Comparison of ENCODE assay signal across 22 cellular contexts in genomic region chr2:122929347-122929746, GRCh38.
A peak's percentile ranks its signal among the peaks of the same experiment; 100 is the strongest.
DNase-seq lines count a peak whose midpoint lies in the region; ATAC-seq, FAIRE-seq and TF ChIP-seq lines count a peak whose summit lies in the region.
"Had no signal": no experiment of that assay in that cellular context is flagged by ENCODE, and none has a peak within 500 bp of the region (broad histone marks: within the 10 kb centered on the region; RNA-seq: fewer than 3 reads in every experiment).

No MANE protein-coding gene starts in this region.

- BruUV-seq in HepG2 (replicated peaks; lab: Mats Ljungman, UMichigan) = no TSS peak

- TF ChIP-seq CTCF in liver (IDR thresholded peaks at IDR 0.05; ENCODE audit: low read depth, low read length, missing input control) = no peak
- TF ChIP-seq CTCF in HepG2 (CRISPR knock-in tag; IDR thresholded peaks at IDR 0.05) = no peak
- TF ChIP-seq CTCF in osteoblast (IDR thresholded peaks at IDR 0.05; ENCODE audit: extremely low read depth, low read depth, low read length) = no peak

- H3K9me3 ChIP-seq in liver (ENCODE audit: control insufficient read depth in 4 of 4, low read length in 3 of 4) = peaks cover 0 to 13% (median 3%) of the 10 kb centered on the region in 4 donors
- H3K9me3 ChIP-seq in HepG2 (ENCODE audit: low read length) = peaks cover 54% of the 10 kb centered on the region
- H3K9me3 ChIP-seq in osteoblast (ENCODE audit: low read depth, low read length) = peaks cover 3% of the 10 kb centered on the region
- H3K9me3 ChIP-seq: BE2C had no signal

- POLR2A ChIA-PET in HepG2 (lab: Yijun Ruan, JAX) = no interaction called here

- no peaks in the 10 kb centered on the region for H3K79me2 ChIP-seq in HepG2 (ENCODE audit: insufficient read depth, low read length)
- no peaks in the 10 kb centered on the region for H3K79me2 ChIP-seq in osteoblast (ENCODE audit: insufficient read depth, low read length)

- no peak overlapping the region for H3K4me3 ChIP-seq in liver (ENCODE audit: low read depth in 1 of 3, low read length in 3 of 3)
- H3K4me3 ChIP-seq in HepG2 (replicated peaks in 1 of 3; ENCODE audit: insufficient read depth in 1 of 3, low read depth in 2 of 3, low read length in 3 of 3) = no peak overlapping the region
- no peak overlapping the region for H3K4me3 ChIP-seq in osteoblast (ENCODE audit: insufficient read depth, low read length)

- H4K20me1 ChIP-seq in HepG2 (ENCODE audit: insufficient read depth, low read length) (no peaks in the 10 kb centered on the region), osteoblast (ENCODE audit: insufficient read depth, low read length) (no peaks in the 10 kb centered on the region)

- CTCF ChIA-PET in HepG2 (lab: Yijun Ruan, JAX; ENCODE audit: low intra/inter-chr PET ratio, low total read pairs) = no interaction called here

- H2AFZ ChIP-seq in HepG2 (ENCODE audit: low read length) (no peak overlapping the region), osteoblast (ENCODE audit: low read length) (no peak overlapping the region)

- in situ Hi-C loops in HepG2 (cut with HindIII; ENCODE audit: extremely low pct_ligation_motif_present, low pct_unique_long_range_greater_than_20kb) = no loop called here

- no peak overlapping the region for H3K27ac ChIP-seq in liver (ENCODE audit: low read depth in 1 of 2, low read length in 2 of 2)
- H3K27ac ChIP-seq in HepG2 (ENCODE audit: extremely low read length, insufficient read depth, low read length) = no peak overlapping the region
- no peak overlapping the region for H3K27ac ChIP-seq in osteoblast (ENCODE audit: low read depth, low read length)
- H3K27ac ChIP-seq: HL-60 had no signal

- H3K36me3 ChIP-seq in liver (ENCODE audit: control insufficient read depth in 4 of 4, insufficient read depth in 3 of 4, low read depth in 1 of 4, low read length in 3 of 4) = no peaks in the 10 kb centered on the region
- H3K36me3 ChIP-seq in HepG2 (replicated peaks in 1 of 2; ENCODE audit: control insufficient read depth in 1 of 2, insufficient read depth in 2 of 2, low read length in 2 of 2) = no peaks in the 10 kb centered on the region
- no peaks in the 10 kb centered on the region for H3K36me3 ChIP-seq in osteoblast (ENCODE audit: insufficient read depth, low read length)
- H3K36me3 ChIP-seq: BE2C had no signal

- WGBS in liver = 85% methylated on average over 1 of the region's 1 CpG
- 0% methylated on average over 1 of the region's 1 CpG for WGBS in HepG2 (ENCODE audit: low lambda C conversion rate)

- no peak for TF ChIP-seq RAD21 in liver (IDR thresholded peaks at IDR 0.05)
- no peak for TF ChIP-seq RAD21 in HepG2 (CRISPR knock-in tag; IDR thresholded peaks at IDR 0.05)

- no peak for FAIRE-seq in HepG2 (lab: Jason Lieb, UNC)
- FAIRE-seq: A204.1, GM12892, GM18507 had no signal

- no peak for TF ChIP-seq POLR2A in HepG2 (IDR thresholded peaks at IDR 0.05; ENCODE audit: insufficient read depth in 1 of 2, low read depth in 2 of 2, low read length in 2 of 2)

- H3K27me3 ChIP-seq in liver (ENCODE audit: control insufficient read depth in 4 of 4, insufficient read depth in 4 of 4, low read length in 3 of 4) = no peaks in the 10 kb centered on the region
- H3K27me3 ChIP-seq in HepG2 (ENCODE audit: control insufficient read depth in 1 of 2, insufficient read depth in 2 of 2, low read length in 2 of 2) = no peaks in the 10 kb centered on the region
- no peaks in the 10 kb centered on the region for H3K27me3 ChIP-seq in osteoblast (ENCODE audit: insufficient read depth, low read length)
- H3K27me3 ChIP-seq: BE2C had no signal

- DNase-seq in HepG2 (ENCODE audit: low spot score) = no peak
- no peak for DNase-seq in left lobe of liver (ENCODE audit: low spot score)
- DNase-seq in osteoblast (ENCODE audit: insufficient read length, low spot score, missing footprints) = peak; percentile 38
- DNase-seq in activated CD4-positive, CD25-positive, alpha-beta regulatory T cell (lab: John Stamatoyannopoulos, UW) = no peak
- DNase-seq in activated gamma-delta T cell treated with Interleukin-2 at 50 U/mL for 16 hours = no peak
- DNase-seq: ACHN; BE2C; C1 segment of cervical spinal cord; CD4-positive, CD25-positive, alpha-beta regulatory T cell; CD8-positive, alpha-beta memory T cell; COR-L47; DMS 273 treated with DMSO at 0.1 percent for 48 hours; DMS79; GDM1; GOT3; H9; KBM-7 had no signal

- H3K4me2 ChIP-seq in HepG2 (ENCODE audit: low read depth, low read length) = no peak overlapping the region
- H3K4me2 ChIP-seq in osteoblast (ENCODE audit: insufficient read depth, low read length) = no peak overlapping the region

- ATAC-seq in HepG2 (no peak), left lobe of liver (peak; percentile 66)

- TF ChIP-seq EP300 in HepG2 (IDR thresholded peaks at IDR 0.05; ENCODE audit: low read depth in 2 of 2, low read length in 2 of 2) = no peak
- TF ChIP-seq EP300 in HepG2 (CRISPR knock-in tag; IDR thresholded peaks at IDR 0.05; ENCODE audit: borderline replicate concordance) = no peak

- H3K9ac ChIP-seq in liver (ENCODE audit: low read depth in 1 of 2, low read length in 2 of 2) = no peak overlapping the region
- H3K9ac ChIP-seq in HepG2 (ENCODE audit: insufficient read depth, low read depth, low read length) = no peak overlapping the region

- H3K4me1 ChIP-seq in liver (ENCODE audit: control insufficient read depth in 4 of 4, insufficient read depth in 4 of 4, low read length in 3 of 4) (no peaks in the 10 kb centered on the region), HepG2 (ENCODE audit: insufficient read depth, low read length) (no peaks in the 10 kb centered on the region), osteoblast (ENCODE audit: insufficient read depth, low read length) (no peaks in the 10 kb centered on the region)
- H3K4me1 ChIP-seq: BE2C had no signal

- intact Hi-C loops in HepG2 (cut with micrococcal nuclease; ENCODE audit: unreplicated experiment) = no loop called here

TF ChIP-seq in liver, 16 proteins besides CTCF, POLR2A, EP300 and RAD21:
- TF ChIP-seq TAF1 (conservative IDR thresholded peaks at IDR 0.05) (no peak), HNF4A (conservative IDR thresholded peaks at IDR 0.05) (peak; percentile 9 to 55), MAX (IDR thresholded peaks at IDR 0.05) (no peak), GABPA (IDR thresholded peaks at IDR 0.05 in 1 of 2, conservative IDR thresholded peaks at IDR 0.05 in 1 of 2) (no peak), RXRA (IDR thresholded peaks at IDR 0.05) (peak in 1 of 2 donors; percentile 52)

TF ChIP-seq in HepG2, 621 proteins besides CTCF, POLR2A, EP300 and RAD21:
- TF ChIP-seq DMAP1 (CRISPR knock-in tag; IDR thresholded peaks at IDR 0.05) (no peak), ZNF333 (CRISPR knock-in tag; IDR thresholded peaks at IDR 0.05; ENCODE audit: borderline replicate concordance) (no peak), ZSCAN22 (CRISPR knock-in tag; IDR thresholded peaks at IDR 0.05) (no peak), ZNF367 (CRISPR knock-in tag; IDR thresholded peaks at IDR 0.05; ENCODE audit: borderline replicate concordance) (no peak), ZNF274 (CRISPR knock-in tag; IDR thresholded peaks at IDR 0.05) (no peak)
